In genomic region chr1:178919581-178919980, GRCh38 we compare ENCODE assay signal across 19 cellular contexts. TPM values are rescaled to one million over a fixed set of nuclear protein-coding genes. Genes with fewer than 3 reads are reported as not detected.
DNase-seq lines count a peak whose midpoint lies in the region; ATAC-seq and TF ChIP-seq lines count a peak whose summit lies in the region.
"Had no signal": no experiment of that assay in that cellular context is flagged by ENCODE, and none has a peak within 500 bp of the region (broad histone marks: within the 10 kb centered on the region; RNA-seq: fewer than 3 reads in every experiment).

No MANE protein-coding gene starts in this region.

- H3K4me3 Mint-ChIP-seq in WTC11 = no peak overlapping the region
- H3K4me3 Mint-ChIP-seq in neural progenitor cell = no peak overlapping the region
- H3K4me3 Mint-ChIP-seq: CD4-positive, alpha-beta T cell; GM23338; H9 had no signal

- H3K27ac ChIP-seq in left ventricle myocardium inferior (replicated peaks) (peak overlapping the region; percentile 45), neural progenitor cell (peak overlapping the region; percentile 22), sigmoid colon (peak overlapping the region in 1 of 4 donors; percentile 13)
- H3K27ac ChIP-seq: HL-60 had no signal

- H3K4me3 ChIP-seq in left ventricle myocardium inferior (no peak overlapping the region), neural progenitor cell (no peak overlapping the region), sigmoid colon (no peak overlapping the region)
- H3K4me3 ChIP-seq: GM23338 had no signal

- WGBS in sigmoid colon, 2 donors = 71 to 89% methylated on average over 2 of the region's 2 CpGs

- POLR2A ChIA-PET in WTC11 (lab: Charles Lee) = no interaction called here

- H3F3A ChIP-seq in neural progenitor cell (ENCODE audit: low read depth) = no peaks in the 10 kb centered on the region

- ATAC-seq in Right ventricle myocardium inferior = no peak
- ATAC-seq in WTC11 = no peak
- ATAC-seq in HG03196 (IDR thresholded peaks at IDR 0.05; ENCODE audit: unreplicated experiment) = no peak
- ATAC-seq: GM23338 had no signal

- H4K20me1 ChIP-seq in neural progenitor cell (ENCODE audit: low read depth) = no peaks in the 10 kb centered on the region

- H3K4me2 ChIP-seq in neural progenitor cell = no peak overlapping the region
- H3K4me2 ChIP-seq: GM23338 had no signal

- no peak overlapping the region for H3K9ac ChIP-seq in neural progenitor cell

- TF ChIP-seq EP300 in sigmoid colon (IDR thresholded peaks at IDR 0.05) = no peak

- H3K4me1 Mint-ChIP-seq in WTC11 = peaks cover 2% of the 10 kb centered on the region; the same call in 1 of the 2 replicates
- H3K4me1 Mint-ChIP-seq in neural progenitor cell = no peaks in the 10 kb centered on the region

- no peak for DNase-seq in left ventricle myocardium inferior
- DNase-seq in Right ventricle myocardium inferior (ENCODE audit: missing footprints) = no peak
- DNase-seq in WTC11 (ENCODE audit: low spot score) = no peak
- DNase-seq in neural progenitor cell (ENCODE audit: low spot score) = no peak
- DNase-seq in sigmoid colon = no peak
- no peak for DNase-seq in COR-L47 (lab: John Stamatoyannopoulos, UW)
- DNase-seq: ACHN; C1 segment of cervical spinal cord; CD4-positive, alpha-beta T cell; DMS153; DMS79 treated with DMSO at 0.1 percent for 48 hours; EL; H9; IMR-90; KG1 had no signal

- no peak overlapping the region for H2AFZ ChIP-seq in neural progenitor cell (replicated peaks)
- H2AFZ ChIP-seq: GM23338 had no signal

- H3K79me2 ChIP-seq in neural progenitor cell (ENCODE audit: low read depth) = no peaks in the 10 kb centered on the region

- no peaks in the 10 kb centered on the region for H3K36me3 ChIP-seq in left ventricle myocardium inferior
- no peaks in the 10 kb centered on the region for H3K36me3 ChIP-seq in neural progenitor cell
- no peaks in the 10 kb centered on the region for H3K36me3 ChIP-seq in sigmoid colon

- TF ChIP-seq CTCF in left ventricle myocardium inferior (IDR thresholded peaks at IDR 0.05; ENCODE audit: borderline replicate concordance) = no peak
- no peak for TF ChIP-seq CTCF in WTC11 (IDR thresholded peaks at IDR 0.05)
- no peak for TF ChIP-seq CTCF in neural progenitor cell (IDR thresholded peaks at IDR 0.05)
- TF ChIP-seq CTCF in sigmoid colon (IDR thresholded peaks at IDR 0.05) = no peak

- H3K27ac Mint-ChIP-seq in WTC11 = no peak overlapping the region
- no peak overlapping the region for H3K27ac Mint-ChIP-seq in neural progenitor cell
- H3K27ac Mint-ChIP-seq: CD4-positive, alpha-beta T cell; GM23338 had no signal

- H3K27me3 Mint-ChIP-seq in WTC11 (ENCODE audit: low read depth) (no peaks in the 10 kb centered on the region), neural progenitor cell (ENCODE audit: insufficient read depth, low read depth) (no peaks in the 10 kb centered on the region)
- H3K27me3 Mint-ChIP-seq: CD4-positive, alpha-beta T cell had no signal

- TF ChIP-seq POLR2A in sigmoid colon (IDR thresholded peaks at IDR 0.05) = no peak

- H3K27me3 ChIP-seq in left ventricle myocardium inferior (ENCODE audit: low read depth) (no peaks in the 10 kb centered on the region), neural progenitor cell (no peaks in the 10 kb centered on the region), sigmoid colon (no peaks in the 10 kb centered on the region)

- CTCF ChIA-PET in WTC11 (lab: Charles Lee) = no interaction called here

- intact Hi-C loops in left ventricle myocardium inferior (cut with micrococcal nuclease) = no loop called here
- intact Hi-C loops in Right ventricle myocardium inferior (cut with DNase I) = loop anchor here (5.0 kb wide), 1 partner anchor 47 kb away; the partner anchor contains the start of gene ANGPTL1
- intact Hi-C loops in sigmoid colon (cut with DNase I) = no loop called here

- H3K4me1 ChIP-seq in left ventricle myocardium inferior (peaks cover 32% of the 10 kb centered on the region), neural progenitor cell (peaks cover 22% of the 10 kb centered on the region), sigmoid colon (peaks cover 0 to 24% (median 11%) of the 10 kb centered on the region in 4 donors)

- peaks cover 10% of the 10 kb centered on the region for H3K36me3 Mint-ChIP-seq in WTC11
- peaks cover 27% of the 10 kb centered on the region for H3K36me3 Mint-ChIP-seq in neural progenitor cell

- H3K9me3 Mint-ChIP-seq in WTC11 = peaks cover 4% of the 10 kb centered on the region; the same call in 1 of the 2 replicates
- peaks cover 6% of the 10 kb centered on the region for H3K9me3 Mint-ChIP-seq in neural progenitor cell
- H3K9me3 Mint-ChIP-seq: GM23338, H9 had no signal

- H3K9me3 ChIP-seq in left ventricle myocardium inferior (replicated peaks) = peaks cover 11% of the 10 kb centered on the region
- no peaks in the 10 kb centered on the region for H3K9me3 ChIP-seq in neural progenitor cell (ENCODE audit: low read depth)
- H3K9me3 ChIP-seq in sigmoid colon = peaks cover 0 to under 1% (median 0%) of the 10 kb centered on the region in 4 donors

TF ChIP-seq in WTC11, 78 proteins besides CTCF, POLR2A, EP300 and RAD21:
- 0 out of 2 replicates have a peak, but pooled peaks have one; percentile 33 for TF ChIP-seq GABPB1 (CRISPR knock-in tag; IDR thresholded peaks at IDR 0.05)
- TF ChIP-seq NR2C2 (CRISPR knock-in tag; IDR thresholded peaks at IDR 0.05) = no peak
- no peak for TF ChIP-seq ZBTB21 (CRISPR knock-in tag; IDR thresholded peaks at IDR 0.05; ENCODE audit: borderline replicate concordance)
- TF ChIP-seq GTF2I (CRISPR knock-in tag; conservative IDR thresholded peaks at IDR 0.05) = no peak
- no peak for TF ChIP-seq ZNF512 (CRISPR knock-in tag; IDR thresholded peaks at IDR 0.05; ENCODE audit: borderline replicate concordance)
TF ChIP-seq in WTC11: peak in this region for 1.

RNA-seq across cellular contexts. Expression of gene ANGPTL1, which starts 48.7 kb away (rescaled TPM):
- total RNA-seq in left ventricle myocardium inferior (11.5 TPM), Right ventricle myocardium inferior (11.5 TPM), WTC11 (2021) (not detected in 3 replicates), neural progenitor cell (ENCODE audit: low replicate concordance) (not detected in 2 replicates), sigmoid colon (100 to 1,000 TPM; 117 to 173 (median 140) TPM)
- 10 to 100 TPM in 1 of 3 donors, 1 to 10 TPM in 2; 1.4 to 20.7 (median 5.4) TPM for polyA plus RNA-seq in sigmoid colon
- total RNA-seq: A172; CD4-positive, alpha-beta T cell; GM23338; H9 had no signal

Comparison
In these comparisons a context has a peak if more than half of its experiments do, and no peak if none do; other contexts are left out.
1. RNA of gene ANGPTL1, which starts 48.7 kb away (total RNA-seq): 117 to 173 TPM in sigmoid colon, 11.5 TPM in Right ventricle myocardium inferior (single experiment) and 11.5 TPM in left ventricle myocardium inferior (single experiment); not detected in WTC11 and not detected in neural progenitor cell; every median in the first group is over 10 times any median in the second.